ENCODE assay signal across 8 cellular contexts in the genomic region with DNA sequence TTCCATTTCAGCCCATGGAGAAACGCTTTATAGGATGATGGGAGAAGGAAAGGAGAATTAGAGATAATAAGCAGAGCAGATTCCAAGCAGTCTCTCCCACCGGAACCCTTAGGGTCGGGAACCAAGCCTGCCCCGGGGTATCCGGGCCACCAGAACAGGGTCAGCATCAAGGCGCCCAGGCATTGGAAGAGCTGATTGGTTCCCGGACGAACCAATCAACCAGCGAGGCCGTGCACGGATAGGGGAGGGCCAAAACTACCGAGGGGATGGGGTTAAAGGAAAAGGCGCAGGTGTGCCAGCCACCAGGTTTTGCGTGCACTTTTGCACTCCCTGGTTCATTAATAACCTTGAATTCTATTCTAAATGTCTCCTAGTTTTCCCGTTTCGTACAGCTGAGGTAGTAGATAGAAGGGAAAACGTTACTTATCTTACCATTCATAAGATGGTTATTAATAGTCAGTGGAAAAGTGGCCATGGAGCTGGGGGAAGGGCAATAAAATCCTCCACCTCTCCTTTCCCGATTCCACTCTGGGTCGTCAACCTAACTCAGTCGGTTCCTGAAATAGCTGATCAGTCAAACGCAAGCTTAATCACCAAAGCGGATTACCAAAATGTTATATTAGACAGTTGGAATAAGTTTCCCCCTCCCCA. TPM values are rescaled to one million over a fixed set of nuclear protein-coding genes. Genes with fewer than 3 reads are reported as not detected.
DNase-seq lines count a peak whose midpoint lies in the region; ATAC-seq, FAIRE-seq and TF ChIP-seq lines count a peak whose summit lies in the region.

No MANE protein-coding gene starts in this region.

- H3K9ac ChIP-seq in SU-DHL-6 (ENCODE audit: low read length): no peak overlapping the region

- POLR2A ChIA-PET in AG04449 (lab: Yijun Ruan, JAX) (interaction anchor here (0.6 to 1.0 kb wide), 4 partner anchors 11 to 135 kb away, joined by 3 to 5 read pairs (median 4); no protein-coding TSS in a partner anchor), HEK293 (lab: Yijun Ruan, JAX) (interaction anchor here (0.7 to 2.2 kb wide), 4 partner anchors 11 to 238 kb away, joined by 3 to 6 read pairs (median 4); no protein-coding TSS in a partner anchor)
- POLR2A ChIA-PET in naive thymus-derived CD4-positive, alpha-beta T cell (lab: Charles Lee): no interaction called here

- intact Hi-C loops in naive thymus-derived CD4-positive, alpha-beta T cell (cut with micrococcal nuclease): no loop called here

- H3K27me3 ChIP-seq in SU-DHL-6 (ENCODE audit: low read length): no peaks in the 10 kb centered on the region
- H3K27me3 ChIP-seq in naive thymus-derived CD4-positive, alpha-beta T cell (ENCODE audit: control insufficient read depth in 2 of 2, insufficient read depth in 2 of 2, low read length in 2 of 2): peaks cover 6 to 7% of the 10 kb centered on the region in 2 donors

- no peaks in the 10 kb centered on the region for H3K79me2 ChIP-seq in SU-DHL-6 (ENCODE audit: insufficient read depth, low read length)

- peaks cover 43 to 68% (median 46%) of the 10 kb centered on the region in 5 donors for H3K27me3 Mint-ChIP-seq in naive thymus-derived CD4-positive, alpha-beta T cell

- H3K9me3 ChIP-seq in HEK293 (ENCODE audit: control insufficient read depth, insufficient read depth, low read depth, low read length) (no peaks in the 10 kb centered on the region), SU-DHL-6 (ENCODE audit: insufficient read depth, low read length) (no peaks in the 10 kb centered on the region)
- no peaks in the 10 kb centered on the region for H3K9me3 ChIP-seq in naive thymus-derived CD4-positive, alpha-beta T cell (ENCODE audit: control insufficient read depth in 2 of 3, low read length in 3 of 3)

- no peaks in the 10 kb centered on the region for H3K36me3 ChIP-seq in HEK293 (ENCODE audit: control insufficient read depth in 2 of 2, insufficient read depth in 1 of 2, low read length in 2 of 2)
- H3K36me3 ChIP-seq in SU-DHL-6 (ENCODE audit: low read length): no peaks in the 10 kb centered on the region
- no peaks in the 10 kb centered on the region for H3K36me3 ChIP-seq in naive thymus-derived CD4-positive, alpha-beta T cell (ENCODE audit: control insufficient read depth in 2 of 3, insufficient read depth in 3 of 3, low read length in 3 of 3)

- ATAC-seq in naive thymus-derived CD4-positive, alpha-beta T cell: no peak
- no peak for ATAC-seq in HG02610 (IDR thresholded peaks at IDR 0.05; ENCODE audit: unreplicated experiment)

- H3K27ac Mint-ChIP-seq in naive thymus-derived CD4-positive, alpha-beta T cell: no peak overlapping the region

- H3K4me2 ChIP-seq in SU-DHL-6 (ENCODE audit: low read depth, low read length, poor library complexity, severe bottlenecking): peak overlapping the region; percentile 73

- H3K4me3 Mint-ChIP-seq in naive thymus-derived CD4-positive, alpha-beta T cell: peak overlapping the region; percentile 76 to 88 (median 84)

- FAIRE-seq in D721Med (lab: Jason Lieb, UNC): no peak

- peak overlapping the region; percentile 68; the same call in 1 of the 2 replicates for H3K27ac ChIP-seq in HEK293 (ENCODE audit: extremely low read depth, low read depth, low read length)
- no peak overlapping the region for H3K27ac ChIP-seq in SU-DHL-6 (ENCODE audit: low read depth, low read length)
- H3K27ac ChIP-seq in naive thymus-derived CD4-positive, alpha-beta T cell (ENCODE audit: low read depth, low read length): no peak overlapping the region

- CTCF ChIA-PET in AG04449 (lab: Yijun Ruan, JAX) (interaction anchor here (1.6 to 5.5 kb wide), 6 partner anchors 13 to 139 kb away, joined by 5 to 38 read pairs (median 10); no protein-coding TSS in a partner anchor), HEK293 (lab: Yijun Ruan, JAX) (interaction anchor here (0.5 to 3.6 kb wide), 7 partner anchors 49 to 351 kb away, joined by 3 to 32 read pairs (median 4); partner anchors contain the start of gene AVPR1A)
- CTCF ChIA-PET in naive thymus-derived CD4-positive, alpha-beta T cell (lab: Charles Lee): interaction anchor here (0.7 kb wide), 1 partner anchor 487 kb away, joined by 3 read pairs; no protein-coding TSS in a partner anchor

- H3K9me3 Mint-ChIP-seq in naive thymus-derived CD4-positive, alpha-beta T cell: peaks cover 0 to 2% (median 0%) of the 10 kb centered on the region in 11 donors

- peak overlapping the region; percentile 71 for H3K4me3 ChIP-seq in AG04449 (ENCODE audit: low read depth, low read length)
- H3K4me3 ChIP-seq in HEK293 (ENCODE audit: low read depth, low read length): peak overlapping the region; percentile 73
- H3K4me3 ChIP-seq in SU-DHL-6 (ENCODE audit: insufficient read depth, low read length, poor library complexity, severe bottlenecking): no peak overlapping the region
- peak overlapping the region; percentile 57 for H3K4me3 ChIP-seq in fibroblast of pulmonary artery (replicated peaks; ENCODE audit: low read depth, low read length)
- H3K4me3 ChIP-seq in naive thymus-derived CD4-positive, alpha-beta T cell (ENCODE audit: low read length): no peak overlapping the region

- no peak overlapping the region for H2AFZ ChIP-seq in SU-DHL-6 (ENCODE audit: low read depth, low read length, severe bottlenecking)

- peaks cover 0 to 2% (median 0%) of the 10 kb centered on the region in 5 donors for H3K36me3 Mint-ChIP-seq in naive thymus-derived CD4-positive, alpha-beta T cell

- TF ChIP-seq CTCF in AG04449 (IDR thresholded peaks at IDR 0.05; ENCODE audit: insufficient read depth, low read length, missing control alignments) (no peak), HEK293 (tag by site-specific recombination; IDR thresholded peaks at IDR 0.05) (no peak), SU-DHL-6 (IDR thresholded peaks at IDR 0.05; ENCODE audit: insufficient read depth, low read length, poor library complexity, severe bottlenecking) (no peak), fibroblast of pulmonary artery (IDR thresholded peaks at IDR 0.05; ENCODE audit: low read length, missing control alignments) (no peak), D721Med (IDR thresholded peaks at IDR 0.05; ENCODE audit: insufficient read depth, missing control alignments) (no peak)

- DNase-seq in AG04449 (ENCODE audit: low read depth, low spot score): no peak
- DNase-seq in fibroblast of pulmonary artery (ENCODE audit: low read depth): no peak
- no peak for DNase-seq in naive thymus-derived CD4-positive, alpha-beta T cell
- no peak for DNase-seq in D721Med (ENCODE audit: insufficient read length, low spot score)
- DNase-seq in activated CD4-positive, alpha-beta T cell treated with anti-CD3 and anti-CD28 coated beads, Interleukin-2, amount 50 U/mL, for 4 hours: no peak

- H3K4me1 ChIP-seq in HEK293 (ENCODE audit: control insufficient read depth, insufficient read depth, low read length): peaks cover 21% of the 10 kb centered on the region
- no peaks in the 10 kb centered on the region for H3K4me1 ChIP-seq in naive thymus-derived CD4-positive, alpha-beta T cell (ENCODE audit: control insufficient read depth in 2 of 2, insufficient read depth in 2 of 2, low read length in 2 of 2)

- H3K4me1 Mint-ChIP-seq in naive thymus-derived CD4-positive, alpha-beta T cell: peaks cover 12 to 14% (median 13%) of the 10 kb centered on the region in 7 donors

- H3F3A ChIP-seq in SU-DHL-6 (ENCODE audit: insufficient read depth): peaks cover 12% of the 10 kb centered on the region

- no peaks in the 10 kb centered on the region for H3K9me2 ChIP-seq in SU-DHL-6 (replicated peaks; ENCODE audit: insufficient read depth, low read length)

- H4K20me1 ChIP-seq in SU-DHL-6 (ENCODE audit: low read depth, low read length): no peaks in the 10 kb centered on the region

TF ChIP-seq in HEK293, 187 proteins besides CTCF, POLR2A, EP300 and RAD21 (continues in another document):
- 0 out of 2 replicates have a peak, but pooled peaks have one; percentile 5 for TF ChIP-seq ZNF518A (tag by site-specific recombination; conservative IDR thresholded peaks at IDR 0.05; ENCODE audit: low read depth)
- TF ChIP-seq ZNF785 (tag by site-specific recombination; IDR thresholded peaks at IDR 0.05): no peak
- TF ChIP-seq KLF10 (tag by site-specific recombination; IDR thresholded peaks at IDR 0.05): no peak
- TF ChIP-seq TCF7L2 (IDR thresholded peaks at IDR 0.05; ENCODE audit: borderline replicate concordance, low read depth, low read length): no peak

RNA-seq across cellular contexts. Expression of gene PPM1H, which starts 1.6 kb away (rescaled TPM):
- 1 to 10 TPM in 1 of 5 experiments, under 1 TPM in 2, not detected in 2; 0.08 to 2.1 (median 0.34) TPM for total RNA-seq in naive thymus-derived CD4-positive, alpha-beta T cell
- polyA plus RNA-seq in naive thymus-derived CD4-positive, alpha-beta T cell: not detected

Comparison
In these comparisons a context has a peak if more than half of its experiments do, and no peak if none do; other contexts are left out.
1. H3K4me3 ChIP-seq: peak in AG04449 (single experiment), HEK293 (single experiment) and fibroblast of pulmonary artery (single experiment); none in SU-DHL-6 (single experiment) and naive thymus-derived CD4-positive, alpha-beta T cell (single experiment).